23 cellular contexts compared by ENCODE assay signal in genomic region chr9:104899759-104900247, GRCh38.
"Had no signal": no experiment of that assay in that cellular context is flagged by ENCODE, and none has a peak within 500 bp of the region (broad histone marks: within the 10 kb centered on the region; RNA-seq: fewer than 3 reads in every experiment).

No MANE protein-coding gene starts in this region.

- H3K9me3 Mint-ChIP-seq: activated T-cell treated with anti-CD3 and anti-CD28 coated beads, Interleukin-2, amount 50 U/mL, for 4 hours; activated T-helper 2 cell treated with anti-CD3 and anti-CD28 coated beads, Interferon-gamma antibody, Interleukin-2, Interleukin-4, amounts not matched to agents 10 μg/mL and 5 μg/mL and 100 μg/mL, durations not matched to agents 14 hours and 24 hours and 36 hours; effector memory CD8-positive, alpha-beta T cell; natural killer cell; stimulated activated naive CD8-positive, alpha-beta T cell treated with anti-CD3 and anti-CD28 coated beads, Interleukin-15, amount 100 ng/mL, for 72 hours had no signal

- H3K27me3 ChIP-seq: colonic mucosa, dorsolateral prefrontal cortex, gastroesophageal sphincter, heart left ventricle, suprapubic skin, tibial nerve had no signal

- H3K27ac ChIP-seq: colonic mucosa, dorsolateral prefrontal cortex, gastroesophageal sphincter, heart left ventricle, suprapubic skin, tibial nerve had no signal

- H3K4me3 Mint-ChIP-seq: activated CD4-positive, alpha-beta T cell treated with anti-CD3 and anti-CD28 coated beads for 36 hours; activated T-cell treated with anti-CD3 and anti-CD28 coated beads, Interleukin-2, amount 50 U/mL, for 4 hours; effector memory CD8-positive, alpha-beta T cell; natural killer cell; stimulated activated naive CD8-positive, alpha-beta T cell treated with anti-CD3 and anti-CD28 coated beads, Interleukin-15, amount 100 ng/mL, for 72 hours had no signal

- H3K36me3 ChIP-seq: colonic mucosa had no signal

- H3K4me3 ChIP-seq: colonic mucosa, dorsolateral prefrontal cortex, gastroesophageal sphincter, heart left ventricle, lung, suprapubic skin, tibial nerve had no signal

- H3K9me3 ChIP-seq: colonic mucosa, gastroesophageal sphincter, heart left ventricle, suprapubic skin, tibial nerve had no signal

- H3K27me3 Mint-ChIP-seq: activated CD4-positive, alpha-beta T cell treated with anti-CD3 and anti-CD28 coated beads for 36 hours; stimulated activated naive CD8-positive, alpha-beta T cell treated with anti-CD3 and anti-CD28 coated beads, Interleukin-15, amount 100 ng/mL, for 72 hours had no signal

- FAIRE-seq: bronchial epithelial cell, urothelium cell line had no signal

- H3K4me1 ChIP-seq: colonic mucosa had no signal

- ATAC-seq: activated CD4-positive, alpha-beta T cell treated with anti-CD3 and anti-CD28 coated beads for 36 hours; activated T-cell treated with anti-CD3 and anti-CD28 coated beads, Interleukin-2, amount 50 U/mL, for 4 hours; effector memory CD8-positive, alpha-beta T cell; gastroesophageal sphincter; heart left ventricle; natural killer cell; right cardiac atrium; stimulated activated naive CD8-positive, alpha-beta T cell treated with anti-CD3 and anti-CD28 coated beads, Interleukin-15, amount 100 ng/mL, for 72 hours had no signal

- H3K36me3 Mint-ChIP-seq: natural killer cell had no signal

- H3K27ac Mint-ChIP-seq: activated CD4-positive, alpha-beta T cell treated with anti-CD3 and anti-CD28 coated beads for 36 hours; activated T-helper 2 cell treated with anti-CD3 and anti-CD28 coated beads, Interferon-gamma antibody, Interleukin-2, Interleukin-4, amounts not matched to agents 10 μg/mL and 5 μg/mL and 100 μg/mL, durations not matched to agents 14 hours and 24 hours and 36 hours; effector memory CD8-positive, alpha-beta T cell; natural killer cell; stimulated activated naive CD8-positive, alpha-beta T cell treated with anti-CD3 and anti-CD28 coated beads, Interleukin-15, amount 100 ng/mL, for 72 hours had no signal

- DNase-seq: activated CD4-positive, alpha-beta T cell treated with anti-CD3 and anti-CD28 coated beads for 36 hours; activated CD4-positive, alpha-beta T cell treated with anti-CD3 and anti-CD28 coated beads, Interleukin-2, amount 50 U/mL, for 48 hours; activated CD8-positive, alpha-beta memory T cell treated with anti-CD3 and anti-CD28 coated beads, Interleukin-2, amount 50 U/mL, for 48 hours; activated naive CD4-positive, alpha-beta T cell; activated T-cell treated with anti-CD3 and anti-CD28 coated beads, Interleukin-2, amount 50 U/mL, for 4 hours; amygdala; colonic mucosa; dorsolateral prefrontal cortex; effector memory CD8-positive, alpha-beta T cell; islet precursor cell; natural killer cell; right cardiac atrium; stimulated activated CD4-positive, alpha-beta T cell treated with anti-CD3 and anti-CD28 coated beads, Interleukin-1b, Interleukin-23, amount 100 ng/mL, for 48 hours; stimulated activated naive CD8-positive, alpha-beta T cell treated with anti-CD3 and anti-CD28 coated beads, Interleukin-15, amount 100 ng/mL, for 72 hours; T-helper 9 cell had no signal
